ENCODE assay signal across 15 cellular contexts in genomic region chr11:8775341-8776133, GRCh38.
DNase-seq lines count a peak whose midpoint lies in the region; ATAC-seq and TF ChIP-seq lines count a peak whose summit lies in the region.
"Had no signal": no experiment of that assay in that cellular context is flagged by ENCODE, and none has a peak within 500 bp of the region (broad histone marks: within the 10 kb centered on the region; RNA-seq: fewer than 3 reads in every experiment).

No MANE protein-coding gene starts in this region.

- H3K9ac ChIP-seq in mucosa of rectum (ENCODE audit: low read depth in 1 of 2, low read length in 2 of 2), result no peak overlapping the region

- H3K27ac Mint-ChIP-seq in activated naive CD4-positive, alpha-beta T cell treated with anti-CD3 and anti-CD28 coated beads, Interleukin-2, amount 50 U/mL, for 72 hours, result no peak overlapping the region
- H3K27ac Mint-ChIP-seq: WTC11 had no signal

- no peaks in the 10 kb centered on the region for H3K9me3 Mint-ChIP-seq in activated naive CD4-positive, alpha-beta T cell treated with anti-CD3 and anti-CD28 coated beads, Interleukin-2, amount 50 U/mL, for 72 hours
- H3K9me3 Mint-ChIP-seq: WTC11 had no signal

- intact Hi-C loops in dorsolateral prefrontal cortex (cut with DNase I), result no loop called here

- no peak for ATAC-seq in thoracic aorta (ENCODE audit: insufficient number of reproducible peaks, low FRiP score, low read depth)
- no peak for ATAC-seq in activated naive CD4-positive, alpha-beta T cell treated with anti-CD3 and anti-CD28 coated beads, Interleukin-2, amount 50 U/mL, for 72 hours
- ATAC-seq: WTC11 had no signal

- peaks cover 0 to 4% of the 10 kb centered on the region in 2 donors for H3K36me3 ChIP-seq in mucosa of rectum (ENCODE audit: control insufficient read depth in 2 of 2, insufficient read depth in 2 of 2, low read length in 2 of 2)
- H3K36me3 ChIP-seq in thoracic aorta, result no peaks in the 10 kb centered on the region
- H3K36me3 ChIP-seq: BE2C had no signal

- DNase-seq in NCI-H82 (lab: John Stamatoyannopoulos, UW), result peak; percentile 59
- DNase-seq in epithelial cell of prostate (ENCODE audit: low read depth, low spot score), result no peak
- DNase-seq in thoracic aorta (ENCODE audit: low spot score), result no peak
- DNase-seq in activated naive CD4-positive, alpha-beta T cell (lab: John Stamatoyannopoulos, UW), result no peak
- no peak for DNase-seq in activated naive CD4-positive, alpha-beta T cell treated with anti-CD3 and anti-CD28 coated beads, Interleukin-2, amount 50 U/mL, for 72 hours (ENCODE audit: low spot score in 2 of 2)
- DNase-seq in RPMI8226, result no peak
- DNase-seq in dorsolateral prefrontal cortex, result no peak
- DNase-seq: BE2C, DMS79 treated with DMSO at 0.1 percent for 48 hours, H7, NCI-H1092 treated with DMSO at 0.1 percent for 48 hours, NCI-H69 had no signal

- no peak for TF ChIP-seq CTCF in thoracic aorta (IDR thresholded peaks at IDR 0.05)
- TF ChIP-seq CTCF in dorsolateral prefrontal cortex (IDR thresholded peaks at IDR 0.05 in 54 of 56, conservative IDR thresholded peaks at IDR 0.05 in 2 of 56; ENCODE audit: low read depth in 1 of 56, partially characterized antibody in 56 of 56), result no peak

- H3K9me3 ChIP-seq in mucosa of rectum (ENCODE audit: control insufficient read depth in 2 of 2, low read length in 2 of 2), result no peaks in the 10 kb centered on the region
- H3K9me3 ChIP-seq in thoracic aorta, result no peaks in the 10 kb centered on the region
- H3K9me3 ChIP-seq: BE2C had no signal

- H3K27ac ChIP-seq in epithelial cell of prostate, result peak overlapping the region; percentile 90
- H3K27ac ChIP-seq in mucosa of rectum (ENCODE audit: low read depth in 2 of 2, low read length in 2 of 2), result peak overlapping the region; percentile 11 to 47
- peak overlapping the region; percentile 80 to 92 for H3K27ac ChIP-seq in thoracic aorta
- peak overlapping the region in 2 of 59 donors; percentile 13 to 58 for H3K27ac ChIP-seq in dorsolateral prefrontal cortex

- H3K4me3 ChIP-seq in mucosa of rectum (ENCODE audit: low read length in 2 of 2) (no peak overlapping the region), thoracic aorta (no peak overlapping the region), dorsolateral prefrontal cortex (no peak overlapping the region)
- H3K4me3 ChIP-seq: skin epidermis had no signal

- H3K27me3 ChIP-seq in mucosa of rectum (ENCODE audit: control insufficient read depth in 2 of 2, insufficient read depth in 2 of 2, low read length in 2 of 2) (no peaks in the 10 kb centered on the region), thoracic aorta (replicated peaks; ENCODE audit: insufficient read depth) (no peaks in the 10 kb centered on the region), dorsolateral prefrontal cortex (no peaks in the 10 kb centered on the region)
- H3K27me3 ChIP-seq: BE2C had no signal

- H3K36me3 Mint-ChIP-seq in activated naive CD4-positive, alpha-beta T cell treated with anti-CD3 and anti-CD28 coated beads, Interleukin-2, amount 50 U/mL, for 72 hours, result no peaks in the 10 kb centered on the region
- H3K36me3 Mint-ChIP-seq: WTC11 had no signal

- H3K4me1 ChIP-seq in mucosa of rectum (ENCODE audit: control insufficient read depth in 2 of 2, insufficient read depth in 2 of 2, low read length in 2 of 2), result peaks cover 9 to 30% of the 10 kb centered on the region in 2 donors
- H3K4me1 ChIP-seq in thoracic aorta (ENCODE audit: control insufficient read depth in 1 of 2, low read depth in 2 of 2), result peaks cover 53 to 87% of the 10 kb centered on the region in 2 donors
- H3K4me1 ChIP-seq: BE2C had no signal
